ENCODE assay signal across 1 cellular context in genomic region chr7:50806143-50806542, GRCh38.
TF ChIP-seq lines count a peak whose summit lies in the region.

No MANE protein-coding gene starts in this region.

TF ChIP-seq in H1, 55 proteins besides CTCF, POLR2A, EP300 and RAD21 (continued from another document):
- TF ChIP-seq CEBPB (IDR thresholded peaks at IDR 0.05; ENCODE audit: low read depth, low read length) (no peak), BRCA1 (IDR thresholded peaks at IDR 0.05; ENCODE audit: low read depth, low read length) (no peak), PHF8 (conservative IDR thresholded peaks at IDR 0.05; ENCODE audit: low read depth, low read length) (no peak), CHD2 (IDR thresholded peaks at IDR 0.05; ENCODE audit: low read length) (no peak), RFX5 (IDR thresholded peaks at IDR 0.05; ENCODE audit: borderline replicate concordance, low read depth, low read length) (no peak), HDAC6 (IDR thresholded peaks at IDR 0.05; ENCODE audit: low read depth, low read length) (no peak), BCL11A (IDR thresholded peaks at IDR 0.05; ENCODE audit: low read depth in 2 of 2, low read length in 2 of 2) (no peak), SP4 (IDR thresholded peaks at IDR 0.05; ENCODE audit: low read length) (no peak), KDM4A (IDR thresholded peaks at IDR 0.05; ENCODE audit: low read depth, low read length, severe bottlenecking) (no peak), SIRT6 (IDR thresholded peaks at IDR 0.05; ENCODE audit: low read length) (no peak)
- TF ChIP-seq, protein P1, sequence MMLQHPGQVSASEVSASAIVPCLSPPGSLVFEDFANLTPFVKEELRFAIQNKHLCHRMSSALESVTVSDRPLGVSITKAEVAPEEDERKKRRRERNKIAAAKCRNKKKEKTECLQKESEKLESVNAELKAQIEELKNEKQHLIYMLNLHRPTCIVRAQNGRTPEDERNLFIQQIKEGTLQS (IDR thresholded peaks at IDR 0.05; ENCODE audit: insufficient read depth, low read depth, low read length) = no peak
